ENCODE assay signal across 1 cellular context in the genomic region with DNA sequence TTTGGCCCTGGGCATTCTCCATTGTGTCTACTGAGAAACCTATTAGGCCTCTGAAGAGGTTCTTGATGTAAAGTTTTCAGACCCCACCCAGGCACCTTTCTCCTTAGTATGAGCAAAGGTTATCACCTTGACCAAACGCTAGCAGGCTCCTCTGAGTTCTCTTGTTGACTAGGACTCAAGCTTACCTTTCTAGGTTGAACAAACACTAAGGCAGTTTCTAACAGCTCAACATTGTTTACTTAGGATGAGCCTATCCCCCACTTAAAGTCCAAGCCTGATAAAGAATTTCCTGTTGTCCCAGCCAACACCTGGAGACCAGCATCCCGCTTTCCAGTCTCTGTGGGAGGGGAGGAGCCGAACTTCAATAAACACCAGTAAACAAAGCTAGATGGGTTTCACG.
TF ChIP-seq lines count a peak whose summit lies in the region.

No MANE protein-coding gene starts in this region.

TF ChIP-seq in GM23338, 12 proteins besides CTCF, POLR2A, EP300 and RAD21 (continued from another document):
- TF ChIP-seq, protein P1, sequence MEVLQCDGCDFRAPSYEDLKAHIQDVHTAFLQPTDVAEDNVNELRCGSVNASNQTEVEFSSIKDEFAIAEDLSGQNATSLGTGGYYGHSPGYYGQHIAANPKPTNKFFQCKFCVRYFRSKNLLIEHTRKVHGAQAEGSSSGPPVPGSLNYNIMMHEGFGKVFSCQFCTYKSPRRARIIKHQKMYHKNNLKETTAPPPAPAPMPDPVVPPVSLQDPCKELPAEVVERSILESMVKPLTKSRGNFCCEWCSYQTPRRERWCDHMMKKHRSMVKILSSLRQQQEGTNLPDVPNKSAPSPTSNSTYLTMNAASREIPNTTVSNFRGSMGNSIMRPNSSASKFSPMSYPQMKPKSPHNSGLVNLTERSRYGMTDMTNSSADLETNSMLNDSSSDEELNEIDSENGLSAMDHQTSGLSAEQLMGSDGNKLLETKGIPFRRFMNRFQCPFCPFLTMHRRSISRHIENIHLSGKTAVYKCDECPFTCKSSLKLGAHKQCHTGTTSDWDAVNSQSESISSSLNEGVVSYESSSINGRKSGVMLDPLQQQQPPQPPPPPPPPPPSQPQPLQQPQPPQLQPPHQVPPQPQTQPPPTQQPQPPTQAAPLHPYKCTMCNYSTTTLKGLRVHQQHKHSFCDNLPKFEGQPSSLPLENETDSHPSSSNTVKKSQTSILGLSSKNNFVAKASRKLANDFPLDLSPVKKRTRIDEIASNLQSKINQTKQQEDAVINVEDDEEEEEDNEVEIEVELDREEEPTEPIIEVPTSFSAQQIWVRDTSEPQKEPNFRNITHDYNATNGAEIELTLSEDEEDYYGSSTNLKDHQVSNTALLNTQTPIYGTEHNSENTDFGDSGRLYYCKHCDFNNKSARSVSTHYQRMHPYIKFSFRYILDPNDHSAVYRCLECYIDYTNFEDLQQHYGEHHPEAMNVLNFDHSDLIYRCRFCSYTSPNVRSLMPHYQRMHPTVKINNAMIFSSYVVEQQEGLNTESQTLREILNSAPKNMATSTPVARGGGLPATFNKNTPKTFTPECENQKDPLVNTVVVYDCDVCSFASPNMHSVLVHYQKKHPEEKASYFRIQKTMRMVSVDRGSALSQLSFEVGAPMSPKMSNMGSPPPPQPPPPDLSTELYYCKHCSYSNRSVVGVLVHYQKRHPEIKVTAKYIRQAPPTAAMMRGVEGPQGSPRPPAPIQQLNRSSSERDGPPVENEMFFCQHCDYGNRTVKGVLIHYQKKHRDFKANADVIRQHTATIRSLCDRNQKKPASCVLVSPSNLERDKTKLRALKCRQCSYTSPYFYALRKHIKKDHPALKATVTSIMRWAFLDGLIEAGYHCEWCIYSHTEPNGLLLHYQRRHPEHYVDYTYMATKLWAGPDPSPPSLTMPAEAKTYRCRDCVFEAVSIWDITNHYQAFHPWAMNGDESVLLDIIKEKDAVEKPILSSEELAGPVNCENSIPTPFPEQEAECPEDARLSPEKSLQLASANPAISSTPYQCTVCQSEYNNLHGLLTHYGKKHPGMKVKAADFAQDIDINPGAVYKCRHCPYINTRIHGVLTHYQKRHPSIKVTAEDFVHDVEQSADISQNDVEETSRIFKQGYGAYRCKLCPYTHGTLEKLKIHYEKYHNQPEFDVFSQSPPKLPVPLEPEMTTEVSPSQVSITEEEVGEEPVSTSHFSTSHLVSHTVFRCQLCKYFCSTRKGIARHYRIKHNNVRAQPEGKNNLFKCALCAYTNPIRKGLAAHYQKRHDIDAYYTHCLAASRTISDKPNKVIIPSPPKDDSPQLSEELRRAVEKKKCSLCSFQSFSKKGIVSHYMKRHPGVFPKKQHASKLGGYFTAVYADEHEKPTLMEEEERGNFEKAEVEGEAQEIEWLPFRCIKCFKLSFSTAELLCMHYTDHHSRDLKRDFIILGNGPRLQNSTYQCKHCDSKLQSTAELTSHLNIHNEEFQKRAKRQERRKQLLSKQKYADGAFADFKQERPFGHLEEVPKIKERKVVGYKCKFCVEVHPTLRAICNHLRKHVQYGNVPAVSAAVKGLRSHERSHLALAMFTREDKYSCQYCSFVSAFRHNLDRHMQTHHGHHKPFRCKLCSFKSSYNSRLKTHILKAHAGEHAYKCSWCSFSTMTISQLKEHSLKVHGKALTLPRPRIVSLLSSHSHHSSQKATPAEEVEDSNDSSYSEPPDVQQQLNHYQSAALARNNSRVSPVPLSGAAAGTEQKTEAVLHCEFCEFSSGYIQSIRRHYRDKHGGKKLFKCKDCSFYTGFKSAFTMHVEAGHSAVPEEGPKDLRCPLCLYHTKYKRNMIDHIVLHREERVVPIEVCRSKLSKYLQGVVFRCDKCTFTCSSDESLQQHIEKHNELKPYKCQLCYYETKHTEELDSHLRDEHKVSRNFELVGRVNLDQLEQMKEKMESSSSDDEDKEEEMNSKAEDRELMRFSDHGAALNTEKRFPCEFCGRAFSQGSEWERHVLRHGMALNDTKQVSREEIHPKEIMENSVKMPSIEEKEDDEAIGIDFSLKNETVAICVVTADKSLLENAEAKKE (CRISPR knock-in tag; IDR thresholded peaks at IDR 0.05): no peak
TF ChIP-seq in GM23338: peak in this region for 0.
